Comparison of ENCODE assay signal across 8 cellular contexts in the genomic region with DNA sequence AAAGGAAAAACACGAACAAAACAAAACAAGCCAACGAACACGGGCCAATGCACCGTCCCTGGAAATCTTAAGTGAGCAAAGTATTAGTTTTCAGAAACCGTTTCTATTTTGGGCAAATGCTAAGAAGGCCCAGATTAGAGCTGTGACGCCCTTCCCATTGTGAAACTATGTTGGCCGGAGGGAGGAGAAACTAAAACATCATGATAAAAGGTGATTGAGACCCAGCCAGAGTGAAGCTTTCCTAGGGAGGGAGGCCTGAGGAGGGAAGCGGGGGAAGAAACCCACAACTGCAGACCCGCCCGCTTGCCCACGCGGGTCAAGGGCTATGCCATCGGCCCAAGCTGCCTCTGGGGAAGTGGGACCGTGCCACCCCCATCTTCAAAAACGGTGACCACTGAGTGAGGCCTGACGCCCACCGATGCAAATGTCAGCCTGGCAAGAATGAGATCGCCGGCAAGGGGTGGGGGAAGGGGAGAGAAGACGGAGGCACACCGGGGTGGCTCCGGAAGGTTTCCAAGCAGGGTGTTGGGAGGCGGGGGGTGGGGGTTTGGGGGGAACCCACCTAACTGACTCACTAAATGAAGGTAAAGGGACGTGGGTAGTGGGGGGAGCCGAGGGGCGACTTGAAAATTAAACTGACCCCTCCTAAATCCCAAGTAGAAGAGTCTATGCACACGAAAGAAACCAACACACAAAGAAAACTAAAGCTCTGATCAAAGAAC.
DNase-seq lines count a peak whose midpoint lies in the region; ATAC-seq, FAIRE-seq and TF ChIP-seq lines count a peak whose summit lies in the region.
"Not testable (repeated sequence)": the region's sequence is repeated elsewhere in the genome, so short reads cannot be mapped to it uniquely, and the experiment has no call there.

No MANE protein-coding gene starts in this region.

- CTCF ChIA-PET in activated B cell treated with CpG ODN at 0.5 μM for 24 hours (lab: Charles Lee): interaction anchor here (1.4 kb wide), 1 partner anchor 1577 kb away, joined by 3 read pairs; no protein-coding TSS in a partner anchor

- peak; percentile 49 for DNase-seq in EH (ENCODE audit: low read depth)
- not testable (repeated sequence) for DNase-seq in activated B cell treated with CpG ODN at 0.5 μM for 24 hours, right lobe of liver
- DNase-seq in bronchial epithelial cell (ENCODE audit: low read depth): peak; percentile 42
- DNase-seq in fibroblast of villous mesenchyme (ENCODE audit: low read depth): peak; percentile 61
- DNase-seq in renal cortical epithelial cell (ENCODE audit: low read depth): peak; percentile 18
- peak; percentile 34 to 36 for DNase-seq in thyroid gland

- peak overlapping the region; percentile 46 for H3K4me3 Mint-ChIP-seq in activated B cell treated with CpG ODN at 0.5 μM for 24 hours

- H3K4me1 Mint-ChIP-seq in activated B cell treated with CpG ODN at 0.5 μM for 24 hours: not testable (repeated sequence)

- H3K27me3 ChIP-seq in KMS-11 (ENCODE audit: insufficient read depth, low read depth); bronchial epithelial cell (ENCODE audit: control insufficient read depth, insufficient read depth, low read length); right lobe of liver; thyroid gland: not testable (repeated sequence)

- peak overlapping the region; percentile 73; the same call in 1 of the 2 replicates for H2AFZ ChIP-seq in KMS-11 (ENCODE audit: low read depth)

- peaks cover 31% of the 10 kb centered on the region for H3K4me1 ChIP-seq in KMS-11 (ENCODE audit: low read depth, poor library complexity, severe bottlenecking)
- not testable (repeated sequence) for H3K4me1 ChIP-seq in right lobe of liver
- peaks cover 0 to 11% of the 10 kb centered on the region in 2 donors for H3K4me1 ChIP-seq in thyroid gland

- H3K9me3 ChIP-seq in right lobe of liver, thyroid gland: not testable (repeated sequence)

- FAIRE-seq in bronchial epithelial cell (lab: Jason Lieb, UNC): not testable (repeated sequence)

- intact Hi-C loops in activated B cell treated with CpG ODN at 0.5 μM for 24 hours (cut with micrococcal nuclease): loop anchor here (5.0 to 10.0 kb wide), 2 partner anchors 907 to 1574 kb away; no protein-coding TSS in a partner anchor
- intact Hi-C loops in right lobe of liver (cut with DNase I); thyroid gland (cut with DNase I): not testable (repeated sequence)

- not testable (repeated sequence) for H3K27ac Mint-ChIP-seq in activated B cell treated with CpG ODN at 0.5 μM for 24 hours

- not testable (repeated sequence) for H3K27me3 Mint-ChIP-seq in activated B cell treated with CpG ODN at 0.5 μM for 24 hours

- H3K36me3 ChIP-seq in KMS-11 (ENCODE audit: insufficient read depth); bronchial epithelial cell (ENCODE audit: control insufficient read depth, insufficient read depth, low read length); right lobe of liver; thyroid gland: not testable (repeated sequence)

- TF ChIP-seq POLR2A in right lobe of liver (IDR thresholded peaks at IDR 0.05): not testable (repeated sequence)
- TF ChIP-seq POLR2A in thyroid gland (IDR thresholded peaks at IDR 0.05): peak in 1 of 2 donors; percentile 35

- H3K4me2 ChIP-seq in KMS-11: peak overlapping the region; percentile 88

- H3K9me3 Mint-ChIP-seq in activated B cell treated with CpG ODN at 0.5 μM for 24 hours: not testable (repeated sequence)

- H3K9ac ChIP-seq in KMS-11: peak overlapping the region; percentile 85

- not testable (repeated sequence) for H4K20me1 ChIP-seq in KMS-11 (ENCODE audit: insufficient read depth)

- not testable (repeated sequence) for ATAC-seq in activated B cell treated with CpG ODN at 0.5 μM for 24 hours (ENCODE audit: low read depth); right lobe of liver

- 7% methylated on average over 27 of the region's 27 CpGs for WGBS in right lobe of liver (ENCODE audit: insufficient coverage, low coverage, low lambda C conversion rate, missing lambda C conversion rate)
- 2 to 4% methylated on average over 21 to 27 of the region's 27 CpGs for WGBS in thyroid gland, 2 donors

- TF ChIP-seq CTCF in KMS-11 (conservative IDR thresholded peaks at IDR 0.05; ENCODE audit: low read depth, low read length); activated B cell treated with CpG ODN at 0.5 μM for 24 hours (IDR thresholded peaks at IDR 0.05); bronchial epithelial cell (IDR thresholded peaks at IDR 0.05; ENCODE audit: insufficient read depth, low read length, severe bottlenecking); fibroblast of villous mesenchyme (IDR thresholded peaks at IDR 0.05; ENCODE audit: insufficient read depth, low read depth, low read length); right lobe of liver (IDR thresholded peaks at IDR 0.05); thyroid gland (IDR thresholded peaks at IDR 0.05): not testable (repeated sequence)

- not testable (repeated sequence) for H3K79me2 ChIP-seq in KMS-11 (ENCODE audit: insufficient read depth, low read depth)

- POLR2A ChIA-PET in activated B cell treated with CpG ODN at 0.5 μM for 24 hours (lab: Charles Lee): not testable (repeated sequence)

- not testable (repeated sequence) for H3K36me3 Mint-ChIP-seq in activated B cell treated with CpG ODN at 0.5 μM for 24 hours (ENCODE audit: low read depth)

- not testable (repeated sequence) for H3K4me3 ChIP-seq in KMS-11 (IDR thresholded peaks at IDR 0.05; ENCODE audit: insufficient read depth, low read depth, low read length)
- H3K4me3 ChIP-seq in bronchial epithelial cell (ENCODE audit: low read depth, low read length): peak overlapping the region; percentile 25
- H3K4me3 ChIP-seq in fibroblast of villous mesenchyme (ENCODE audit: low read depth, low read length): peak overlapping the region; percentile 27
- peak overlapping the region; percentile 6 to 24 (median 7) for H3K4me3 ChIP-seq in right lobe of liver
- peak overlapping the region in 1 of 3 donors; percentile 24 for H3K4me3 ChIP-seq in thyroid gland (replicated peaks in 1 of 3)

- H3K27ac ChIP-seq in KMS-11: peak overlapping the region; percentile 98
- not testable (repeated sequence) for H3K27ac ChIP-seq in right lobe of liver
- H3K27ac ChIP-seq in thyroid gland: peak overlapping the region; percentile 52 to 69 (median 52)
